12 cellular contexts compared by ENCODE assay signal in the genomic region with DNA sequence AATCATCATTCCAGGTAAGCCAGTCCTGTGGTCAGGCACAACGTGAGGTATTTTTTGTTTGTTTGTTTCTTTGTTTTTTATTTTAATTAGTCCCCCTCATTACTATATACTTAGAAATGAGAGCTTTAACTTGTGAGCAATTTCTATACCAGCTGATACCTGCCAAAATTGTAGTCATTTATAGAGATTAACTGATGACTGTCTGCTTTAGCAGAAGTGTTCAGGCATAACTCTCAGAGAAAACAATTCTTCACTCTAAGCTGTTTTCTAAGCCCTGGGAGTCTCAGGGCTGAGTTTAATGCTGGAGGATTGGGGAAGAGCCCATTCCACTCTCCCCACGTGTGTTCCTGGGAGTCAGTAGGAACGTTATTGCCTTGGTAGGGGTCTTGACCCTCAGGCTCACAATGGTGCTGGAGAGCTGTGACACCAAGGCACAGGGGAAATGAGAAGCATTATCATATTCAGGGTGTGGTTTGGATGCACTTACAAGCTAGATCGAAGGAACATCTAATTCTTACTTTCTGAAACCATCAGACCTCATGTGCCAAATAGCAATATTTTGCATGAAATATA.
DNase-seq lines count a peak whose midpoint lies in the region; ATAC-seq, FAIRE-seq and TF ChIP-seq lines count a peak whose summit lies in the region.
"Had no signal": no experiment of that assay in that cellular context is flagged by ENCODE, and none has a peak within 500 bp of the region (broad histone marks: within the 10 kb centered on the region; RNA-seq: fewer than 3 reads in every experiment).

No MANE protein-coding gene starts in this region.

- no peak for TF ChIP-seq POLR2A in A549 (IDR thresholded peaks at IDR 0.05; ENCODE audit: low read length)

- H2AFZ ChIP-seq in PC-3 (ENCODE audit: low read length), result no peak overlapping the region

- peak overlapping the region; percentile 24 for H3K9ac ChIP-seq in PC-3 (ENCODE audit: low read length)

- no peaks in the 10 kb centered on the region for H3K27me3 Mint-ChIP-seq in naive thymus-derived CD4-positive, alpha-beta T cell
- H3K27me3 Mint-ChIP-seq: activated CD8-positive, alpha-beta memory T cell treated with anti-CD3 and anti-CD28 coated beads, Interleukin-2, amount 10 ng/mL, durations not matched to agents 7 days and 5 days had no signal

- H3K27me3 ChIP-seq in PC-3 (ENCODE audit: low read length) (no peaks in the 10 kb centered on the region), heart right ventricle (peaks cover 0 to 13% (median 0%) of the 10 kb centered on the region in 7 donors), dorsolateral prefrontal cortex (peaks cover 0 to 29% (median 0%) of the 10 kb centered on the region in 45 donors)
- H3K27me3 ChIP-seq in naive thymus-derived CD4-positive, alpha-beta T cell (ENCODE audit: control insufficient read depth in 2 of 2, insufficient read depth in 2 of 2, low read length in 2 of 2), result no peaks in the 10 kb centered on the region
- H3K27me3 ChIP-seq: right atrium auricular region had no signal

- H3K27ac Mint-ChIP-seq in naive thymus-derived CD4-positive, alpha-beta T cell, result peak overlapping the region in 5 of 9 donors; percentile 8 to 68 (median 54)
- H3K27ac Mint-ChIP-seq: activated CD8-positive, alpha-beta memory T cell treated with anti-CD3 and anti-CD28 coated beads, Interleukin-2, amount 10 ng/mL, durations not matched to agents 7 days and 5 days had no signal

- H3K4me2 ChIP-seq in A549 (peak overlapping the region; percentile 87), PC-3 (ENCODE audit: low read length) (peak overlapping the region; percentile 62)

- H3K4me1 ChIP-seq in A549 (peaks cover 35% of the 10 kb centered on the region), PC-3 (ENCODE audit: insufficient read depth, low read length) (peaks cover 35% of the 10 kb centered on the region), heart right ventricle (peaks cover 0 to 79% (median 0%) of the 10 kb centered on the region in 9 donors)
- H3K4me1 ChIP-seq in naive thymus-derived CD4-positive, alpha-beta T cell (ENCODE audit: control insufficient read depth in 2 of 2, insufficient read depth in 2 of 2, low read length in 2 of 2), result peaks cover 15 to 19% of the 10 kb centered on the region in 2 donors
- H3K4me1 ChIP-seq: right atrium auricular region had no signal

- H3K27ac ChIP-seq in A549, result peak overlapping the region; percentile 90 to 92
- peak overlapping the region; percentile 88 for H3K27ac ChIP-seq in PC-3 (ENCODE audit: low read length)
- H3K27ac ChIP-seq in coronary artery, result peak overlapping the region; percentile 58 to 77
- H3K27ac ChIP-seq in naive thymus-derived CD4-positive, alpha-beta T cell (ENCODE audit: low read depth, low read length), result no peak overlapping the region
- H3K27ac ChIP-seq in heart right ventricle, result peak overlapping the region in 1 of 10 donors; percentile 78
- H3K27ac ChIP-seq in dorsolateral prefrontal cortex, result peak overlapping the region in 2 of 59 donors; percentile 34 to 78

- no peak for TF ChIP-seq RAD21 in A549 (conservative IDR thresholded peaks at IDR 0.05 in 1 of 2, IDR thresholded peaks at IDR 0.05 in 1 of 2)

- peaks cover 6% of the 10 kb centered on the region; the same call in 1 of the 2 replicates for H4K20me1 ChIP-seq in PC-3 (ENCODE audit: low read length)

- ATAC-seq in A549 (no peak), PC-3 (peak; percentile 3; the same call in 1 of the 2 replicates), GM21423 (IDR thresholded peaks at IDR 0.05; ENCODE audit: unreplicated experiment) (no peak), heart right ventricle (no peak), GM21526 (IDR thresholded peaks at IDR 0.05; ENCODE audit: low FRiP score, unreplicated experiment) (no peak)
- ATAC-seq in naive thymus-derived CD4-positive, alpha-beta T cell, result no peak
- ATAC-seq: activated CD8-positive, alpha-beta memory T cell treated with anti-CD3 and anti-CD28 coated beads, Interleukin-2, amount 10 ng/mL, durations not matched to agents 7 days and 5 days had no signal

- H3K36me3 ChIP-seq in PC-3 (ENCODE audit: low read depth, low read length) (peaks cover 65% of the 10 kb centered on the region), heart right ventricle (peaks cover 0 to 93% (median 0%) of the 10 kb centered on the region in 9 donors)
- peaks cover 11 to 70% (median 34%) of the 10 kb centered on the region in 3 experiments for H3K36me3 ChIP-seq in naive thymus-derived CD4-positive, alpha-beta T cell (ENCODE audit: control insufficient read depth in 2 of 3, insufficient read depth in 3 of 3, low read length in 3 of 3)
- H3K36me3 ChIP-seq: right atrium auricular region had no signal

- H3K9me2 ChIP-seq in PC-3 (replicated peaks; ENCODE audit: low read length), result no peaks in the 10 kb centered on the region

- no peak overlapping the region for H3K4me3 Mint-ChIP-seq in naive thymus-derived CD4-positive, alpha-beta T cell
- H3K4me3 Mint-ChIP-seq: activated CD8-positive, alpha-beta memory T cell treated with anti-CD3 and anti-CD28 coated beads, Interleukin-2, amount 10 ng/mL, durations not matched to agents 7 days and 5 days had no signal

- peaks cover 70% of the 10 kb centered on the region for H3K79me2 ChIP-seq in PC-3 (ENCODE audit: low read length)

- H3K36me3 Mint-ChIP-seq in naive thymus-derived CD4-positive, alpha-beta T cell, result peaks cover 13 to 71% (median 43%) of the 10 kb centered on the region in 5 donors

- POLR2A ChIA-PET in A549 (lab: Yijun Ruan, JAX) (interaction anchor here (0.6 to 2.2 kb wide), 7 partner anchors 9 to 91 kb away, joined by 3 to 24 read pairs (median 9); no protein-coding TSS in a partner anchor), PC-3 (lab: Charles Lee; ENCODE audit: unreplicated experiment) (interaction anchor here (0.6 to 1.1 kb wide), 7 partner anchors 8 to 912 kb away, joined by 3 to 5 read pairs (median 3); no protein-coding TSS in a partner anchor)
- POLR2A ChIA-PET in naive thymus-derived CD4-positive, alpha-beta T cell (lab: Charles Lee), result no interaction called here

- 45% methylated on average over 4 of the region's 4 CpGs for WGBS in A549 (ENCODE audit: missing lambda C conversion rate)
- 53 to 59% methylated on average over 4 of the region's 4 CpGs for WGBS in heart right ventricle, 2 donors

- peaks cover 20% of the 10 kb centered on the region for H3F3A ChIP-seq in PC-3 (ENCODE audit: low read length, unreplicated experiment)

- CTCF ChIA-PET in A549 (lab: Yijun Ruan, JAX), result interaction anchor here (0.8 to 3.1 kb wide), 8 partner anchors 12 to 91 kb away, joined by 3 to 18 read pairs (median 3); no protein-coding TSS in a partner anchor
- CTCF ChIA-PET in PC-3 (lab: Charles Lee), result interaction anchor here (0.8 to 2.0 kb wide), 3 partner anchors 42 to 92 kb away, joined by 4 to 9 read pairs (median 4); no protein-coding TSS in a partner anchor
- CTCF ChIA-PET in naive thymus-derived CD4-positive, alpha-beta T cell (lab: Charles Lee), result interaction anchor here (1.5 kb wide), 1 partner anchor 563 kb away, joined by 4 read pairs; no protein-coding TSS in a partner anchor

- BruUV-seq in PC-3 (replicated peaks; lab: Mats Ljungman, UMichigan), result no TSS peak

- no peak for TF ChIP-seq EP300 in A549 (IDR thresholded peaks at IDR 0.05)

- H3K4me3 ChIP-seq in A549, result peak overlapping the region; percentile 44
- H3K4me3 ChIP-seq in PC-3 (ENCODE audit: low read length), result peak overlapping the region; percentile 7; the same call in 1 of the 2 replicates
- peak overlapping the region; percentile 0 for H3K4me3 ChIP-seq in coronary artery
- no peak overlapping the region for H3K4me3 ChIP-seq in naive thymus-derived CD4-positive, alpha-beta T cell (ENCODE audit: low read length)
- H3K4me3 ChIP-seq in heart right ventricle, result no peak overlapping the region
- H3K4me3 ChIP-seq in dorsolateral prefrontal cortex, result no peak overlapping the region
- H3K4me3 ChIP-seq: right atrium auricular region had no signal

- H3K9me3 ChIP-seq in A549 (no peaks in the 10 kb centered on the region), PC-3 (ENCODE audit: low read length) (no peaks in the 10 kb centered on the region), heart right ventricle (no peaks in the 10 kb centered on the region)
- H3K9me3 ChIP-seq in naive thymus-derived CD4-positive, alpha-beta T cell (ENCODE audit: control insufficient read depth in 2 of 3, low read length in 3 of 3), result no peaks in the 10 kb centered on the region
- H3K9me3 ChIP-seq: right atrium auricular region had no signal

- intact Hi-C loops in PC-3 (cut with micrococcal nuclease) (loop anchor here (1.0 to 2.0 kb wide), 3 partner anchors 9 to 42 kb away; no protein-coding TSS in a partner anchor), heart right ventricle (cut with DNase I) (no loop called here), dorsolateral prefrontal cortex (cut with DNase I) (no loop called here)
- intact Hi-C loops in naive thymus-derived CD4-positive, alpha-beta T cell (cut with micrococcal nuclease), result no loop called here

- no peak for TF ChIP-seq CTCF in A549 (IDR thresholded peaks at IDR 0.05)
- TF ChIP-seq CTCF in PC-3 (conservative IDR thresholded peaks at IDR 0.05; ENCODE audit: low read depth, low read length), result no peak
- TF ChIP-seq CTCF in coronary artery (IDR thresholded peaks at IDR 0.05), result no peak
- TF ChIP-seq CTCF in heart right ventricle (IDR thresholded peaks at IDR 0.05), result no peak
- no peak for TF ChIP-seq CTCF in dorsolateral prefrontal cortex (IDR thresholded peaks at IDR 0.05 in 54 of 56, conservative IDR thresholded peaks at IDR 0.05 in 2 of 56; ENCODE audit: low read depth in 1 of 56, partially characterized antibody in 56 of 56)

- H3K9me3 Mint-ChIP-seq in naive thymus-derived CD4-positive, alpha-beta T cell, result no peaks in the 10 kb centered on the region

- no peak for FAIRE-seq in A549 (lab: Jason Lieb, UNC)

- DNase-seq in A549 (ENCODE audit: low read depth in 1 of 2, low spot score in 1 of 2), result no peak
- no peak for DNase-seq in PC-3
- no peak for DNase-seq in coronary artery (ENCODE audit: low spot score)
- no peak for DNase-seq in naive thymus-derived CD4-positive, alpha-beta T cell
- DNase-seq in heart right ventricle, result no peak
- no peak for DNase-seq in dorsolateral prefrontal cortex
- DNase-seq: activated CD8-positive, alpha-beta memory T cell treated with anti-CD3 and anti-CD28 coated beads, Interleukin-2, amount 10 ng/mL, durations not matched to agents 7 days and 5 days; amygdala; T-helper 2 cell had no signal

- peaks cover 26 to 62% (median 44%) of the 10 kb centered on the region in 7 donors for H3K4me1 Mint-ChIP-seq in naive thymus-derived CD4-positive, alpha-beta T cell

TF ChIP-seq in A549, 52 proteins besides CTCF, POLR2A, EP300 and RAD21:
- no peak for TF ChIP-seq CEBPB (IDR thresholded peaks at IDR 0.05)
- no peak for TF ChIP-seq NFE2L2 (conservative IDR thresholded peaks at IDR 0.05; ENCODE audit: low read length)
- no peak for TF ChIP-seq RFX5 (IDR thresholded peaks at IDR 0.05)
- no peak for TF ChIP-seq HOXA7 (CRISPR knock-in tag; IDR thresholded peaks at IDR 0.05)
- no peak for TF ChIP-seq MAZ (IDR thresholded peaks at IDR 0.05; ENCODE audit: borderline replicate concordance, low read depth, low read length)

Comparison
In these comparisons a context has a peak if more than half of its experiments do, and no peak if none do; other contexts are left out.
1. H3K4me3 ChIP-seq: peak in A549 (single experiment), PC-3 (single experiment) and coronary artery (single experiment); none in naive thymus-derived CD4-positive, alpha-beta T cell (single experiment), heart right ventricle (0 of 10) and dorsolateral prefrontal cortex (0 of 59).